In genomic region chr16:69761983-69762842, GRCh38 we compare ENCODE assay signal across 8 cellular contexts. TPM values are rescaled to one million over a fixed set of nuclear protein-coding genes. Genes with fewer than 3 reads are reported as not detected.
DNase-seq lines count a peak whose midpoint lies in the region; ATAC-seq, FAIRE-seq and TF ChIP-seq lines count a peak whose summit lies in the region.

TSS of gene WWP2 (plus strand) at chr16:69762332. CDS start at chr16:69787011, 24,679 bp downstream.

- H3K27ac ChIP-seq in 22Rv1 = peak within 1 kb of the TSS; percentile 86

- H3K27me3 ChIP-seq in kidney epithelial cell (ENCODE audit: control insufficient read depth, insufficient read depth, low read length) = no peaks in the 10 kb centered on the region

- TF ChIP-seq CTCF in 22Rv1 (IDR thresholded peaks at IDR 0.05) (no peak), kidney epithelial cell (IDR thresholded peaks at IDR 0.05; ENCODE audit: insufficient read depth, low read length, poor library complexity, severe bottlenecking) (no peak)

- peak; percentile 67 for DNase-seq in GM18507 (ENCODE audit: extremely low spot score, insufficient read length, low read depth)
- DNase-seq in NCI-H2227 treated with DMSO at 0.1 percent for 48 hours (lab: John Stamatoyannopoulos, UW) = peak; percentile 70
- DNase-seq in activated CD4-positive, alpha-beta T cell treated with anti-CD3 and anti-CD28 coated beads for 1 hour = peak; percentile 65
- DNase-seq in cerebellar cortex (ENCODE audit: low spot score) = peak; percentile 75
- peak; percentile 41 for DNase-seq in kidney epithelial cell (ENCODE audit: low read depth)
- DNase-seq in stimulated activated CD4-positive, alpha-beta T cell treated with anti-CD3 and anti-CD28 coated beads, Interleukin-15, amount 100 ng/mL, for 24 hours = peak; percentile 81

- peak within 1 kb of the TSS; percentile 97 for H3K4me3 ChIP-seq in kidney epithelial cell (ENCODE audit: low read depth, low read length)

- no peaks in the 10 kb centered on the region for H3K36me3 ChIP-seq in kidney epithelial cell (ENCODE audit: control insufficient read depth, insufficient read depth, low read length)

- peak; percentile 26 for FAIRE-seq in GM18507 (lab: Jason Lieb, UNC)

- peak; percentile 65 for ATAC-seq in HG03025 (IDR thresholded peaks at IDR 0.05; ENCODE audit: low FRiP score, unreplicated experiment)

RNA-seq across cellular contexts. Expression of gene WWP2, which starts in this region (rescaled TPM):
- total RNA-seq in kidney epithelial cell = 40.7 and 40.9 TPM in 2 replicates

Comparison
In these comparisons a context has a peak if more than half of its experiments do, and no peak if none do; other contexts are left out.
1. Peak in every context shown above with its lines: DNase-seq, ATAC-seq, H3K4me3 ChIP-seq and H3K27ac ChIP-seq.